In genomic region chr2:235553696-235554100, GRCh38 we compare ENCODE assay signal across 23 cellular contexts. TPM values are rescaled to one million over a fixed set of nuclear protein-coding genes. Genes with fewer than 3 reads are reported as not detected.
A peak's percentile ranks its signal among the peaks of the same experiment; 100 is the strongest.
DNase-seq lines count a peak whose midpoint lies in the region; FAIRE-seq and TF ChIP-seq lines count a peak whose summit lies in the region.
"Had no signal": no experiment of that assay in that cellular context is flagged by ENCODE, and none has a peak within 500 bp of the region (broad histone marks: within the 10 kb centered on the region; RNA-seq: fewer than 3 reads in every experiment).

No MANE protein-coding gene starts in this region.

- DNase-seq in SW480 (ENCODE audit: low spot score) (peak; percentile 45), kidney tubule cell (ENCODE audit: low spot score) (peak; percentile 67), small intestine (peak; percentile 55), H4 (ENCODE audit: low spot score) (no peak), Caco-2 (no peak), KG1 (lab: John Stamatoyannopoulos, UW) (no peak)
- DNase-seq in activated CD4-positive, alpha-beta memory T cell treated with anti-CD3 and anti-CD28 coated beads, Interleukin-2, amount 10 ng/mL, durations not matched to agents 7 days and 5 days: no peak
- DNase-seq: activated B cell treated with CpG ODN at 0.5 μM for 24 hours; activated CD8-positive, alpha-beta T cell treated with anti-CD3 and anti-CD28 coated beads, Interleukin-2, amount 10 ng/mL, durations not matched to agents 7 days and 5 days; activated T-cell treated with anti-CD3 and anti-CD28 coated beads, Interleukin-2, amount 50 U/mL, for 72 hours; effector CD8-positive, alpha-beta T cell; esophagus squamous epithelium; GF-D8; mammary epithelial cell; naive B cell; NCI-H2081; NCI-H82; PC-3; stimulated activated CD4-positive, alpha-beta T cell treated with anti-CD3 and anti-CD28 coated beads, Interleukin-4, amount 100 ng/mL, for 4 hours; T-helper 2 cell had no signal

- no peak overlapping the region for H3K27ac ChIP-seq in HEK293 (ENCODE audit: extremely low read depth, low read depth, low read length)
- H3K27ac ChIP-seq in small intestine (ENCODE audit: low read depth in 1 of 2, low read length in 1 of 2): no peak overlapping the region
- H3K27ac ChIP-seq: esophagus squamous epithelium, skin epidermis had no signal

- H3K4me1 Mint-ChIP-seq in activated CD4-positive, alpha-beta memory T cell treated with anti-CD3 and anti-CD28 coated beads, Interleukin-2, amount 10 ng/mL, durations not matched to agents 7 days and 5 days: no peaks in the 10 kb centered on the region
- H3K4me1 Mint-ChIP-seq in Caco-2 (ENCODE audit: low read depth, unreplicated experiment): no peaks in the 10 kb centered on the region
- H3K4me1 Mint-ChIP-seq: activated B cell treated with CpG ODN at 0.5 μM for 24 hours, naive B cell had no signal

- peaks cover 9% of the 10 kb centered on the region for H3K4me1 ChIP-seq in HEK293 (ENCODE audit: control insufficient read depth, insufficient read depth, low read length)
- peaks cover 3 to 4% of the 10 kb centered on the region in 2 donors for H3K4me1 ChIP-seq in small intestine (ENCODE audit: control insufficient read depth in 2 of 2, insufficient read depth in 1 of 2, low read depth in 1 of 2, low read length in 1 of 2)
- no peaks in the 10 kb centered on the region for H3K4me1 ChIP-seq in Caco-2

- CTCF ChIA-PET in HEK293 (lab: Yijun Ruan, JAX) (interaction anchor here (0.6 to 1.5 kb wide), 2 partner anchors 40 to 199 kb away, joined by 6 to 7 read pairs; no protein-coding TSS in a partner anchor), Caco-2 (lab: Charles Lee) (no interaction called here)
- CTCF ChIA-PET in activated CD4-positive, alpha-beta memory T cell treated with anti-CD3 and anti-CD28 coated beads, Interleukin-2, amount 10 ng/mL, durations not matched to agents 7 days and 5 days (lab: Charles Lee): no interaction called here

- FAIRE-seq in small intestine (lab: Jason Lieb, UNC): no peak
- FAIRE-seq: GM12878 had no signal

- intact Hi-C loops in Caco-2 (cut with micrococcal nuclease; ENCODE audit: unreplicated experiment): loop anchor here (5.0 kb wide), 2 partner anchors 56 to 416 kb away; no protein-coding TSS in a partner anchor

- H3K9me3 ChIP-seq in HEK293 (ENCODE audit: control insufficient read depth, insufficient read depth, low read depth, low read length): no peaks in the 10 kb centered on the region
- H3K9me3 ChIP-seq in small intestine (ENCODE audit: control insufficient read depth, low read depth): no peaks in the 10 kb centered on the region
- H3K9me3 ChIP-seq in Caco-2: no peaks in the 10 kb centered on the region
- H3K9me3 ChIP-seq: esophagus squamous epithelium had no signal

- no peak overlapping the region for H3K4me3 ChIP-seq in HEK293 (ENCODE audit: low read depth, low read length)
- no peak overlapping the region for H3K4me3 ChIP-seq in small intestine (ENCODE audit: low read depth in 1 of 2, low read length in 2 of 2)
- no peak overlapping the region for H3K4me3 ChIP-seq in Caco-2 (ENCODE audit: low read depth, low read length)
- H3K4me3 ChIP-seq: esophagus squamous epithelium, GM12878, skin epidermis had no signal

- no peaks in the 10 kb centered on the region for H3K36me3 ChIP-seq in HEK293 (ENCODE audit: control insufficient read depth in 2 of 2, insufficient read depth in 1 of 2, low read length in 2 of 2)
- no peaks in the 10 kb centered on the region for H3K36me3 ChIP-seq in small intestine (ENCODE audit: control insufficient read depth in 2 of 2, insufficient read depth in 2 of 2, low read length in 2 of 2)
- no peaks in the 10 kb centered on the region for H3K36me3 ChIP-seq in Caco-2 (ENCODE audit: control insufficient read depth, insufficient read depth, low read length)
- H3K36me3 ChIP-seq: esophagus squamous epithelium had no signal

- H3K4me3 Mint-ChIP-seq in activated CD4-positive, alpha-beta memory T cell treated with anti-CD3 and anti-CD28 coated beads, Interleukin-2, amount 10 ng/mL, durations not matched to agents 7 days and 5 days: no peak overlapping the region
- no peak overlapping the region for H3K4me3 Mint-ChIP-seq in Caco-2 (ENCODE audit: unreplicated experiment)
- H3K4me3 Mint-ChIP-seq: activated B cell treated with CpG ODN at 0.5 μM for 24 hours; activated CD8-positive, alpha-beta T cell treated with anti-CD3 and anti-CD28 coated beads, Interleukin-2, amount 10 ng/mL, durations not matched to agents 7 days and 5 days; activated T-cell treated with anti-CD3 and anti-CD28 coated beads, Interleukin-2, amount 50 U/mL, for 72 hours; naive B cell had no signal

- no peaks in the 10 kb centered on the region for H3K9me3 Mint-ChIP-seq in activated CD4-positive, alpha-beta memory T cell treated with anti-CD3 and anti-CD28 coated beads, Interleukin-2, amount 10 ng/mL, durations not matched to agents 7 days and 5 days
- H3K9me3 Mint-ChIP-seq in Caco-2 (ENCODE audit: unreplicated experiment): no peaks in the 10 kb centered on the region
- H3K9me3 Mint-ChIP-seq: activated B cell treated with CpG ODN at 0.5 μM for 24 hours; activated T-cell treated with anti-CD3 and anti-CD28 coated beads, Interleukin-2, amount 50 U/mL, for 72 hours had no signal

- 31 to 63% (median 46%) methylated on average over 13 of the region's 13 CpGs for WGBS in small intestine, 3 donors

- BruUV-seq in Caco-2 (replicated peaks; lab: Mats Ljungman, UMichigan): no TSS peak

- H3K27me3 Mint-ChIP-seq in activated CD4-positive, alpha-beta memory T cell treated with anti-CD3 and anti-CD28 coated beads, Interleukin-2, amount 10 ng/mL, durations not matched to agents 7 days and 5 days: peaks cover 12% of the 10 kb centered on the region
- H3K27me3 Mint-ChIP-seq in Caco-2 (ENCODE audit: insufficient read depth, unreplicated experiment): no peaks in the 10 kb centered on the region

- H3K27me3 ChIP-seq in small intestine (ENCODE audit: control insufficient read depth in 2 of 2, insufficient read depth in 2 of 2, low read length in 2 of 2): no peaks in the 10 kb centered on the region
- no peaks in the 10 kb centered on the region for H3K27me3 ChIP-seq in Caco-2 (replicated peaks; ENCODE audit: control insufficient read depth, insufficient read depth, low read length)
- H3K27me3 ChIP-seq: esophagus squamous epithelium had no signal

- no peak overlapping the region for H3K27ac Mint-ChIP-seq in activated CD4-positive, alpha-beta memory T cell treated with anti-CD3 and anti-CD28 coated beads, Interleukin-2, amount 10 ng/mL, durations not matched to agents 7 days and 5 days
- H3K27ac Mint-ChIP-seq in Caco-2 (ENCODE audit: unreplicated experiment): no peak overlapping the region
- H3K27ac Mint-ChIP-seq: activated B cell treated with CpG ODN at 0.5 μM for 24 hours; activated CD8-positive, alpha-beta T cell treated with anti-CD3 and anti-CD28 coated beads, Interleukin-2, amount 10 ng/mL, durations not matched to agents 7 days and 5 days; activated T-cell treated with anti-CD3 and anti-CD28 coated beads, Interleukin-2, amount 50 U/mL, for 72 hours; naive B cell had no signal

- POLR2A ChIA-PET in HEK293 (lab: Yijun Ruan, JAX) (no interaction called here), Caco-2 (lab: Charles Lee) (no interaction called here)
- POLR2A ChIA-PET in activated CD4-positive, alpha-beta memory T cell treated with anti-CD3 and anti-CD28 coated beads, Interleukin-2, amount 10 ng/mL, durations not matched to agents 7 days and 5 days (lab: Charles Lee): no interaction called here

- TF ChIP-seq CTCF in HEK293 (tag by site-specific recombination; IDR thresholded peaks at IDR 0.05): no peak
- TF ChIP-seq CTCF in Caco-2 (IDR thresholded peaks at IDR 0.05; ENCODE audit: insufficient read depth in 1 of 2, low read depth in 1 of 2, low read length in 1 of 2, severe bottlenecking in 1 of 2, unreplicated experiment in 1 of 2): no peak

- no peaks in the 10 kb centered on the region for H3K36me3 Mint-ChIP-seq in activated CD4-positive, alpha-beta memory T cell treated with anti-CD3 and anti-CD28 coated beads, Interleukin-2, amount 10 ng/mL, durations not matched to agents 7 days and 5 days (ENCODE audit: low read depth)
- peaks cover 7% of the 10 kb centered on the region for H3K36me3 Mint-ChIP-seq in Caco-2 (ENCODE audit: insufficient read depth, unreplicated experiment)
- H3K36me3 Mint-ChIP-seq: naive B cell had no signal

TF ChIP-seq in HEK293, 187 proteins besides CTCF, POLR2A, EP300 and RAD21 (continues in another document):
- TF ChIP-seq ZBTB10 (tag by site-specific recombination; IDR thresholded peaks at IDR 0.05): no peak
- TF ChIP-seq KLF8 (tag by site-specific recombination; IDR thresholded peaks at IDR 0.05): no peak
- no peak for TF ChIP-seq ZNF701 (tag by site-specific recombination; IDR thresholded peaks at IDR 0.05)
- no peak for TF ChIP-seq ZNF585B (tag by site-specific recombination; IDR thresholded peaks at IDR 0.05)
- TF ChIP-seq ZNF404 (tag by site-specific recombination; IDR thresholded peaks at IDR 0.05): no peak
- no peak for TF ChIP-seq ZNF621 (tag by site-specific recombination; IDR thresholded peaks at IDR 0.05)
- no peak for TF ChIP-seq SCRT1 (tag by site-specific recombination; IDR thresholded peaks at IDR 0.05; ENCODE audit: borderline replicate concordance)
- TF ChIP-seq ZNF707 (tag by site-specific recombination; IDR thresholded peaks at IDR 0.05): no peak
- no peak for TF ChIP-seq ZBTB21 (tag by site-specific recombination; IDR thresholded peaks at IDR 0.05)

RNA-seq across cellular contexts. Expression of gene AGAP1, which starts 59.9 kb away (rescaled TPM):
- polyA plus RNA-seq in small intestine: 10 to 100 TPM in 2 of 3 donors, 1 to 10 TPM in 1; 9.8 to 15.6 (median 15.4) TPM
- 1 to 10 TPM; 1.1 to 1.2 TPM for total RNA-seq in activated CD4-positive, alpha-beta memory T cell treated with anti-CD3 and anti-CD28 coated beads, Interleukin-2, amount 10 ng/mL, durations not matched to agents 7 days and 5 days
- total RNA-seq in H4 (2014; rRNA removed; shearing (Covaris generic)): 5.3 and 7.0 TPM in 2 replicates
- 39.5 and 41.7 TPM in 2 replicates for total RNA-seq in Caco-2 (2022)
- total RNA-seq: activated B cell treated with CpG ODN at 0.5 μM for 24 hours had no signal

Comparison
In these comparisons a context has a peak if more than half of its experiments do, and no peak if none do; other contexts are left out.
1. DNase-seq: peak in SW480 (single experiment), kidney tubule cell (single experiment) and small intestine (single experiment); none in activated CD4-positive, alpha-beta memory T cell treated with anti-CD3 and anti-CD28 coated beads, Interleukin-2, amount 10 ng/mL, durations not matched to agents 7 days and 5 days (single experiment), H4 (single experiment), Caco-2 (0 of 2) and KG1 (single experiment).